In the genomic region with DNA sequence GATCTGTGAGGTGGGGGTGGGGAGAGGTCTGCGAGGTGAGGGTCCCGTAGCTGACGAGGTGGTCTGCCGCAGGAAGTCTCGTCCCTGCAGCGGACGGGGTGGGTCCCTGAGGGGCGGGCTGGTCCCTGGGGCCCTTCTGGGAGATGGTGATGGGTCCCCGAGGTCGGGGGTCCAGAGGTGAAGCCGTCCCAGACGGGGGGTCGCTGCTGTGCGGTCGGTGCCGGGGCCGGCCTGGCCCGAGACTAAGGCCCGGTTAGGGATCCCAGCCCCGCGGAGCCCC, we compare ENCODE assay signal across 8 cellular contexts. TPM values are rescaled to one million over a fixed set of nuclear protein-coding genes. Genes with fewer than 3 reads are reported as not detected.
DNase-seq lines count a peak whose midpoint lies in the region; ATAC-seq, FAIRE-seq and TF ChIP-seq lines count a peak whose summit lies in the region.

No MANE protein-coding gene starts in this region.

- no peak for TF ChIP-seq EP300 in A549 (IDR thresholded peaks at IDR 0.05)

- POLR2A ChIA-PET in A549 (lab: Yijun Ruan, JAX): interaction anchor here (0.6 to 4.5 kb wide), 7 partner anchors 21 to 192 kb away, joined by 3 to 62 read pairs (median 6); a partner anchor contains a TSS

- H3K9me3 ChIP-seq in A549 (no peaks in the 10 kb centered on the region), upper lobe of right lung (no peaks in the 10 kb centered on the region)

- DNase-seq in A549 (ENCODE audit: low read depth in 1 of 2, low spot score in 1 of 2) (no peak), H7 (no peak), lower leg skin (ENCODE audit: low spot score in 2 of 2) (no peak), upper lobe of right lung (no peak), DMS153 (lab: John Stamatoyannopoulos, UW) (no peak), D341Med (ENCODE audit: low spot score) (no peak)

- no peak for TF ChIP-seq RAD21 in A549 (conservative IDR thresholded peaks at IDR 0.05 in 1 of 2, IDR thresholded peaks at IDR 0.05 in 1 of 2)

- H3K27ac ChIP-seq in A549: peak overlapping the region; percentile 99
- peak overlapping the region; percentile 46 for H3K27ac ChIP-seq in adipose tissue (ENCODE audit: low read depth, low read length)
- peak overlapping the region; percentile 83 for H3K27ac ChIP-seq in upper lobe of right lung

- H3K36me3 ChIP-seq in H7 (replicated peaks; ENCODE audit: control insufficient read depth, insufficient read depth, low read length) (0 out of 2 replicates have a peak, but pooled peaks cover 3% of the 10 kb centered on the region), upper lobe of right lung (no peaks in the 10 kb centered on the region)

- H3K4me1 ChIP-seq in A549 (peaks cover 43% of the 10 kb centered on the region), upper lobe of right lung (peaks cover 42% of the 10 kb centered on the region)

- H3K27me3 ChIP-seq in H7 (ENCODE audit: control insufficient read depth, insufficient read depth, low read length): no peaks in the 10 kb centered on the region
- H3K27me3 ChIP-seq in upper lobe of right lung: no peaks in the 10 kb centered on the region

- CTCF ChIA-PET in A549 (lab: Yijun Ruan, JAX): interaction anchor here (0.7 to 43.7 kb wide), 17 partner anchors 8 to 163 kb away, joined by 3 to 1367 read pairs (median 5); a partner anchor contains a TSS

- peak overlapping the region; percentile 99 for H3K4me3 ChIP-seq in A549
- peak overlapping the region; percentile 95 for H3K4me3 ChIP-seq in H7 (ENCODE audit: insufficient read depth, low read depth, low read length)
- peak overlapping the region; percentile 73 for H3K4me3 ChIP-seq in lower leg skin (ENCODE audit: low read depth, poor library complexity, severe bottlenecking)
- H3K4me3 ChIP-seq in upper lobe of right lung: peak overlapping the region; percentile 68

- ATAC-seq in A549 (no peak), upper lobe of right lung (no peak), HG02763 (IDR thresholded peaks at IDR 0.05; ENCODE audit: unreplicated experiment) (no peak)

- no CpG with 5 or more reads among the region's 21 CpGs for WGBS in A549 (ENCODE audit: missing lambda C conversion rate)
- WGBS in adipose tissue, 3 donors: 0 to 1% (median 0%) methylated on average over 19 to 21 of the region's 21 CpGs
- WGBS in lower leg skin, 2 donors: 0% methylated on average over 14 of the region's 21 CpGs

- intact Hi-C loops in lower leg skin (cut with DNase I; ENCODE audit: low total_unique reads) (loop anchor here (2.0 kb wide), 1 partner anchor 36 kb away; no protein-coding TSS in a partner anchor), upper lobe of right lung (cut with DNase I) (loop anchor here (5.0 kb wide), 1 partner anchor 38 kb away; no protein-coding TSS in a partner anchor)

- FAIRE-seq in A549 (lab: Jason Lieb, UNC): no peak

- H3K4me2 ChIP-seq in A549: peak overlapping the region; percentile 100

- TF ChIP-seq POLR2A in A549 (IDR thresholded peaks at IDR 0.05; ENCODE audit: low read length): no peak
- no peak for TF ChIP-seq POLR2A in lower leg skin (IDR thresholded peaks at IDR 0.05)

- TF ChIP-seq CTCF in A549 (IDR thresholded peaks at IDR 0.05): no peak
- no peak for TF ChIP-seq CTCF in lower leg skin (IDR thresholded peaks at IDR 0.05)
- TF ChIP-seq CTCF in upper lobe of right lung (IDR thresholded peaks at IDR 0.05): no peak

TF ChIP-seq in A549, 52 proteins besides CTCF, POLR2A, EP300 and RAD21:
- TF ChIP-seq FOSB (CRISPR knock-in tag; IDR thresholded peaks at IDR 0.05) (no peak), GATA3 (IDR thresholded peaks at IDR 0.05; ENCODE audit: borderline replicate concordance) (no peak), ZC3H11A (IDR thresholded peaks at IDR 0.05) (no peak), ZNF302 (CRISPR knock-in tag; IDR thresholded peaks at IDR 0.05) (no peak), RARB (CRISPR knock-in tag; IDR thresholded peaks at IDR 0.05) (no peak), HOXB5 (CRISPR knock-in tag; IDR thresholded peaks at IDR 0.05) (no peak), FOSL2 (IDR thresholded peaks at IDR 0.05) (no peak), FOSL2 (CRISPR knock-in tag; IDR thresholded peaks at IDR 0.05) (no peak), MAFK (IDR thresholded peaks at IDR 0.05; ENCODE audit: partially characterized antibody) (no peak), CBX8 (IDR thresholded peaks at IDR 0.05) (no peak), RNF2 (IDR thresholded peaks at IDR 0.05; ENCODE audit: borderline replicate concordance, low read depth) (no peak), MYC (IDR thresholded peaks at IDR 0.05; ENCODE audit: borderline replicate concordance, low read length) (no peak), CBX2 (IDR thresholded peaks at IDR 0.05; ENCODE audit: borderline replicate concordance, low read depth) (no peak), JUN (IDR thresholded peaks at IDR 0.05) (no peak), MAZ (IDR thresholded peaks at IDR 0.05; ENCODE audit: borderline replicate concordance, low read depth, low read length) (no peak), HDAC2 (IDR thresholded peaks at IDR 0.05) (no peak), KDM1A (IDR thresholded peaks at IDR 0.05; ENCODE audit: low read depth) (no peak), TP53 (CRISPR knock-in tag; IDR thresholded peaks at IDR 0.05) (no peak)
- TF ChIP-seq, protein P1, sequence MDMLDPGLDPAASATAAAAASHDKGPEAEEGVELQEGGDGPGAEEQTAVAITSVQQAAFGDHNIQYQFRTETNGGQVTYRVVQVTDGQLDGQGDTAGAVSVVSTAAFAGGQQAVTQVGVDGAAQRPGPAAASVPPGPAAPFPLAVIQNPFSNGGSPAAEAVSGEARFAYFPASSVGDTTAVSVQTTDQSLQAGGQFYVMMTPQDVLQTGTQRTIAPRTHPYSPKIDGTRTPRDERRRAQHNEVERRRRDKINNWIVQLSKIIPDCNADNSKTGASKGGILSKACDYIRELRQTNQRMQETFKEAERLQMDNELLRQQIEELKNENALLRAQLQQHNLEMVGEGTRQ (IDR thresholded peaks at IDR 0.05): no peak

RNA-seq across cellular contexts. Expression of a gene that starts 0.4 kb away (rescaled TPM):
- polyA plus RNA-seq in A549 (2011; rRNA removed) (40.1 and 62.8 TPM in 2 replicates), A549 (2017; fragmentation: RNase III; extraction: RNeasy Plus Mini Kit Qiagen cat#74134 plus additional on column Dnase treatment) (97.0 to 102 TPM (median 98.6 TPM) in 3 replicates), adipose tissue (100 to 1,000 TPM in 1 of 3 donors, 10 to 100 TPM in 2; 24.5 to 126 (median 77.4) TPM)
- 67.2 and 97.2 TPM in 2 replicates for polyA plus RNA-seq in A549 (2012; cell fraction: cytosol; rRNA removed)
- polyA plus RNA-seq in A549 (2012; cell fraction: nucleus; rRNA removed): 165 and 170 TPM in 2 replicates
- polyA minus RNA-seq in A549 (2011; rRNA and poly(A)+ RNA removed): 44.1 and 64.3 TPM in 2 replicates
- total RNA-seq in H7 (2014; rRNA removed; shearing (Covaris generic)): 76.1 and 89.9 TPM in 2 replicates
- total RNA-seq in lower leg skin (10 to 100 TPM; 36.3 to 54.0 (median 49.8) TPM), upper lobe of right lung (105 TPM)

RNA-seq across cellular contexts. Expression of a gene that starts 26.6 kb away (rescaled TPM):
- polyA plus RNA-seq in A549 (2011; rRNA removed): under 0.01 TPM in 1 of 2 replicates, not detected in the other
- polyA plus RNA-seq in A549 (2012; cell fraction: cytosol; rRNA removed): not detected in 2 replicates
- polyA plus RNA-seq in A549 (2012; cell fraction: nucleus; rRNA removed): not detected in 2 replicates
- polyA plus RNA-seq in A549 (2017; fragmentation: RNase III; extraction: RNeasy Plus Mini Kit Qiagen cat#74134 plus additional on column Dnase treatment): not detected in 3 replicates
- polyA minus RNA-seq in A549 (2011; rRNA and poly(A)+ RNA removed): under 0.01 TPM in 2 replicates
- under 0.01 TPM in 2 replicates for total RNA-seq in H7 (2014; rRNA removed; shearing (Covaris generic))
- not detected for polyA plus RNA-seq in adipose tissue
- total RNA-seq in lower leg skin: under 1 TPM in 2 of 4 donors, not detected in 2; under 0.01 TPM
- total RNA-seq in upper lobe of right lung: 14,226 TPM

RNA-seq across cellular contexts. Expression of a gene that starts 27.9 kb away (rescaled TPM):
- not detected in 2 replicates for polyA plus RNA-seq in A549 (2011; rRNA removed)
- polyA plus RNA-seq in A549 (2012; cell fraction: cytosol; rRNA removed): not detected in 2 replicates
- polyA plus RNA-seq in A549 (2012; cell fraction: nucleus; rRNA removed): not detected in 2 replicates
- polyA plus RNA-seq in A549 (2017; fragmentation: RNase III; extraction: RNeasy Plus Mini Kit Qiagen cat#74134 plus additional on column Dnase treatment): not detected in 3 replicates
- under 0.01 TPM in 2 replicates for polyA minus RNA-seq in A549 (2011; rRNA and poly(A)+ RNA removed)
- total RNA-seq in H7 (2014; rRNA removed; shearing (Covaris generic)): under 0.01 TPM in 2 replicates
- not detected for polyA plus RNA-seq in adipose tissue
- under 1 TPM in 2 of 4 donors, not detected in 2; under 0.01 TPM for total RNA-seq in lower leg skin
- total RNA-seq in upper lobe of right lung: 2,477 TPM

RNA-seq across cellular contexts. Expression of a gene that starts 37.0 kb away (rescaled TPM):
- 1.6 and 2.6 TPM in 2 replicates for polyA plus RNA-seq in A549 (2011; rRNA removed)
- polyA plus RNA-seq in A549 (2012; cell fraction: cytosol; rRNA removed): 0.52 and 0.79 TPM in 2 replicates
- polyA plus RNA-seq in A549 (2012; cell fraction: nucleus; rRNA removed): 0.29 and 0.34 TPM in 2 replicates
- polyA plus RNA-seq in A549 (2017; fragmentation: RNase III; extraction: RNeasy Plus Mini Kit Qiagen cat#74134 plus additional on column Dnase treatment): 0.87 to 1.6 TPM (median 0.95 TPM) in 3 replicates
- 1.2 and 1.3 TPM in 2 replicates for polyA minus RNA-seq in A549 (2011; rRNA and poly(A)+ RNA removed)
- 3.1 and 4.1 TPM in 2 replicates for total RNA-seq in H7 (2014; rRNA removed; shearing (Covaris generic))
- under 1 TPM; 0.56 to 0.93 (median 0.91) TPM for polyA plus RNA-seq in adipose tissue
- 1 to 10 TPM in 3 of 4 donors, under 1 TPM in 1; 0.49 to 4.1 (median 2.8) TPM for total RNA-seq in lower leg skin
- 2.4 TPM for total RNA-seq in upper lobe of right lung

Comparison
In these comparisons a context has a peak if more than half of its experiments do, and no peak if none do; other contexts are left out.
1. H3K27ac ChIP-seq: peak in every context shown above with its lines; median percentile 99 in A549; 83 in upper lobe of right lung; 46 in adipose tissue.
2. RNA of a gene that starts 26.6 kb away (total RNA-seq): 14,226 TPM in upper lobe of right lung (single experiment); under 0.01 TPM in H7 and under 0.01 TPM in lower leg skin; every median in the first group is over 1,000 times any median in the second.
3. RNA of a gene that starts 27.9 kb away (total RNA-seq): 2,477 TPM in upper lobe of right lung (single experiment); under 0.01 TPM in H7 and under 0.01 TPM in lower leg skin; every median in the first group is over 1,000 times any median in the second.
4. Peak in every context shown above with its lines, with median percentiles within 50 percentile points of each other: H3K4me3 ChIP-seq.